Comparison of ENCODE assay signal across 22 cellular contexts in genomic region chr2:120601566-120601965, GRCh38.
"Had no signal": no experiment of that assay in that cellular context is flagged by ENCODE, and none has a peak within 500 bp of the region (broad histone marks: within the 10 kb centered on the region; RNA-seq: fewer than 3 reads in every experiment).

No MANE protein-coding gene starts in this region.

- DNase-seq: activated CD4-positive, alpha-beta T cell treated with anti-CD3 and anti-CD28 coated beads for 48 hours; activated CD4-positive, alpha-beta T cell treated with anti-CD3 and anti-CD28 coated beads, Interleukin-2, amount 50 U/mL, for 4 hours; activated CD8-positive, alpha-beta memory T cell treated with anti-CD3 and anti-CD28 coated beads, Interleukin-2, amount 50 U/mL, for 48 hours; activated CD8-positive, alpha-beta T cell treated with anti-CD3 and anti-CD28 coated beads, Interleukin-2, amount 10 ng/mL, durations not matched to agents 7 days and 5 days; activated naive CD4-positive, alpha-beta T cell treated with anti-CD3 and anti-CD28 coated beads, Interleukin-2, amount 50 U/mL, for 16 hours; activated naive CD8-positive, alpha-beta T cell treated with anti-CD3 and anti-CD28 coated beads, Interleukin-2, amount 10 ng/mL, durations not matched to agents 7 days and 5 days; activated T-cell treated with anti-CD3 and anti-CD28 coated beads, Interleukin-2, amount 50 U/mL, for 1 hour; adrenal gland; anterior cingulate cortex; KG1; NCI-H1048; NCI-H1417; NCI-H1930; NCI-H510A treated with DMSO at 0.1 percent for 48 hours; NCI-H69; NK-92 treated with Interleukin-12 subunit alpha and Interleukin-12 subunit beta, amount 100 ng/mL, for 24 hours; OCI-M1; SHP77 treated with DMSO at 0.1 percent for 48 hours had no signal

- H3K4me3 ChIP-seq: adrenal gland, breast epithelium, Peyer's patch had no signal

- ATAC-seq: activated CD4-positive, CD25-positive, alpha-beta regulatory T cell treated with anti-CD3 and anti-CD28 coated beads, Interleukin-2, amount 50 U/mL, for 24 hours; activated CD8-positive, alpha-beta T cell treated with anti-CD3 and anti-CD28 coated beads, Interleukin-2, amount 10 ng/mL, durations not matched to agents 7 days and 5 days had no signal

- H3K4me1 ChIP-seq: adrenal gland, Peyer's patch had no signal

- H3K9me3 ChIP-seq: adrenal gland, breast epithelium, Peyer's patch had no signal

- H3K36me3 ChIP-seq: adrenal gland, breast epithelium, Peyer's patch had no signal

- H3K27me3 ChIP-seq: adrenal gland, breast epithelium, Peyer's patch had no signal

- H3K27ac ChIP-seq: adrenal gland, breast epithelium, Peyer's patch, RWPE1 had no signal
